Comparison of ENCODE assay signal across 15 cellular contexts in genomic region chr11:126930100-126930841, GRCh38.
DNase-seq lines count a peak whose midpoint lies in the region; ATAC-seq and TF ChIP-seq lines count a peak whose summit lies in the region.
"Had no signal": no experiment of that assay in that cellular context is flagged by ENCODE, and none has a peak within 500 bp of the region (broad histone marks: within the 10 kb centered on the region; RNA-seq: fewer than 3 reads in every experiment).

No MANE protein-coding gene starts in this region.

- TF ChIP-seq CTCF in GM23338 (conservative IDR thresholded peaks at IDR 0.05; ENCODE audit: low read depth in 2 of 2) = no peak
- no peak for TF ChIP-seq CTCF in coronary artery (IDR thresholded peaks at IDR 0.05)
- TF ChIP-seq CTCF in neutrophil (IDR thresholded peaks at IDR 0.05) = no peak

- H3K9me3 ChIP-seq in neutrophil = no peaks in the 10 kb centered on the region

- peaks cover 8% of the 10 kb centered on the region; the same call in 1 of the 3 replicates for H3K9me3 Mint-ChIP-seq in GM23338

- H4K20me1 ChIP-seq in GM23338 (replicated peaks; ENCODE audit: insufficient read depth) = no peaks in the 10 kb centered on the region

- peaks cover 14% of the 10 kb centered on the region for H3K4me1 Mint-ChIP-seq in GM23338
- H3K4me1 Mint-ChIP-seq: activated CD4-positive, alpha-beta T cell treated with anti-CD3 and anti-CD28 coated beads for 36 hours had no signal

- H3K27ac ChIP-seq in GM23338 (ENCODE audit: low read depth) (no peak overlapping the region), coronary artery (no peak overlapping the region), neutrophil (peak overlapping the region; percentile 41)
- H3K27ac ChIP-seq: thoracic aorta had no signal

- no peak for DNase-seq in GM23338 (ENCODE audit: low spot score)
- DNase-seq in NCI-H1105 treated with DMSO at 0.1 percent for 48 hours (lab: John Stamatoyannopoulos, UW) = peak; percentile 95
- peak; percentile 11 for DNase-seq in coronary artery (ENCODE audit: low spot score)
- DNase-seq in NCI-H1694 (lab: John Stamatoyannopoulos, UW) = no peak
- no peak for DNase-seq in Kasumi-1 (lab: John Stamatoyannopoulos, UW)
- DNase-seq: activated CD4-positive, alpha-beta T cell treated with anti-CD3 and anti-CD28 coated beads for 36 hours; activated CD8-positive, alpha-beta memory T cell treated with anti-CD3 and anti-CD28 coated beads, Interleukin-2, amount 50 U/mL, for 48 hours; aorta; HCEC 1CT; NCI-H2171 treated with DMSO at 0.1 percent for 48 hours; SHP77 treated with DMSO at 0.1 percent for 48 hours had no signal

- H3K4me3 ChIP-seq in GM23338 = no peak overlapping the region
- H3K4me3 ChIP-seq in coronary artery = no peak overlapping the region
- no peak overlapping the region for H3K4me3 ChIP-seq in neutrophil (ENCODE audit: low read depth in 1 of 2, low read length in 1 of 2)
- H3K4me3 ChIP-seq: thoracic aorta had no signal

- H3F3A ChIP-seq in GM23338 (replicated peaks; ENCODE audit: low read depth) = no peaks in the 10 kb centered on the region

- no peak overlapping the region for H3K4me2 ChIP-seq in GM23338

- H3K4me1 ChIP-seq in GM23338 (ENCODE audit: insufficient read depth) (no peaks in the 10 kb centered on the region), neutrophil (ENCODE audit: control insufficient read depth in 1 of 2, insufficient read depth in 1 of 2, low read depth in 1 of 2, low read length in 1 of 2) (peaks cover 10 to 14% of the 10 kb centered on the region in 2 experiments)

- no peaks in the 10 kb centered on the region; the same call in 2 of the 3 replicates for H3K36me3 Mint-ChIP-seq in GM23338 (ENCODE audit: low read depth)

- H3K36me3 ChIP-seq in GM23338 (ENCODE audit: insufficient read depth) (no peaks in the 10 kb centered on the region), neutrophil (no peaks in the 10 kb centered on the region)
- H3K36me3 ChIP-seq: thoracic aorta had no signal

- no peaks in the 10 kb centered on the region for H3K79me2 ChIP-seq in GM23338 (replicated peaks; ENCODE audit: insufficient read depth)

- peaks cover 3% of the 10 kb centered on the region; the same call in 1 of the 2 replicates for H3K9me2 ChIP-seq in GM23338 (ENCODE audit: insufficient read depth)

- 0 out of 2 replicates have a peak overlapping the region, but pooled peaks have one; percentile 31 for H3K27ac Mint-ChIP-seq in GM23338
- H3K27ac Mint-ChIP-seq: activated CD4-positive, alpha-beta T cell treated with anti-CD3 and anti-CD28 coated beads for 36 hours had no signal

- H3K4me3 Mint-ChIP-seq in GM23338 = no peak overlapping the region
- H3K4me3 Mint-ChIP-seq: activated CD4-positive, alpha-beta T cell treated with anti-CD3 and anti-CD28 coated beads for 36 hours had no signal

- peaks cover 4% of the 10 kb centered on the region for H3K27me3 Mint-ChIP-seq in GM23338 (ENCODE audit: insufficient read depth, low read depth, poor library complexity)

- H3K27me3 ChIP-seq in GM23338 (ENCODE audit: insufficient read depth) (no peaks in the 10 kb centered on the region), neutrophil (no peaks in the 10 kb centered on the region)

- no peak for ATAC-seq in GM23338
- ATAC-seq in GM19455 (IDR thresholded peaks at IDR 0.05; ENCODE audit: unreplicated experiment) = no peak
- ATAC-seq: activated CD4-positive, alpha-beta T cell treated with anti-CD3 and anti-CD28 coated beads for 36 hours; esophagus mucosa had no signal

- H2AFZ ChIP-seq in GM23338 = no peak overlapping the region

TF ChIP-seq in GM23338, 12 proteins besides CTCF, POLR2A, EP300 and RAD21 (continues in another document):
- TF ChIP-seq POLR2AphosphoS5 (IDR thresholded peaks at IDR 0.05; ENCODE audit: low read depth) (no peak), EZH2 (IDR thresholded peaks at IDR 0.05; ENCODE audit: low read depth, unreplicated experiment) (no peak), CREB1 (CRISPR knock-in tag; IDR thresholded peaks at IDR 0.05; ENCODE audit: low read depth) (no peak), ETS1 (IDR thresholded peaks at IDR 0.05) (no peak), ZNF331 (CRISPR knock-in tag; IDR thresholded peaks at IDR 0.05; ENCODE audit: low read depth) (no peak), EZH2phosphoT487 (IDR thresholded peaks at IDR 0.05; ENCODE audit: unreplicated experiment) (no peak), NANOG (IDR thresholded peaks at IDR 0.05; ENCODE audit: borderline replicate concordance) (no peak)
- TF ChIP-seq, protein P1, sequence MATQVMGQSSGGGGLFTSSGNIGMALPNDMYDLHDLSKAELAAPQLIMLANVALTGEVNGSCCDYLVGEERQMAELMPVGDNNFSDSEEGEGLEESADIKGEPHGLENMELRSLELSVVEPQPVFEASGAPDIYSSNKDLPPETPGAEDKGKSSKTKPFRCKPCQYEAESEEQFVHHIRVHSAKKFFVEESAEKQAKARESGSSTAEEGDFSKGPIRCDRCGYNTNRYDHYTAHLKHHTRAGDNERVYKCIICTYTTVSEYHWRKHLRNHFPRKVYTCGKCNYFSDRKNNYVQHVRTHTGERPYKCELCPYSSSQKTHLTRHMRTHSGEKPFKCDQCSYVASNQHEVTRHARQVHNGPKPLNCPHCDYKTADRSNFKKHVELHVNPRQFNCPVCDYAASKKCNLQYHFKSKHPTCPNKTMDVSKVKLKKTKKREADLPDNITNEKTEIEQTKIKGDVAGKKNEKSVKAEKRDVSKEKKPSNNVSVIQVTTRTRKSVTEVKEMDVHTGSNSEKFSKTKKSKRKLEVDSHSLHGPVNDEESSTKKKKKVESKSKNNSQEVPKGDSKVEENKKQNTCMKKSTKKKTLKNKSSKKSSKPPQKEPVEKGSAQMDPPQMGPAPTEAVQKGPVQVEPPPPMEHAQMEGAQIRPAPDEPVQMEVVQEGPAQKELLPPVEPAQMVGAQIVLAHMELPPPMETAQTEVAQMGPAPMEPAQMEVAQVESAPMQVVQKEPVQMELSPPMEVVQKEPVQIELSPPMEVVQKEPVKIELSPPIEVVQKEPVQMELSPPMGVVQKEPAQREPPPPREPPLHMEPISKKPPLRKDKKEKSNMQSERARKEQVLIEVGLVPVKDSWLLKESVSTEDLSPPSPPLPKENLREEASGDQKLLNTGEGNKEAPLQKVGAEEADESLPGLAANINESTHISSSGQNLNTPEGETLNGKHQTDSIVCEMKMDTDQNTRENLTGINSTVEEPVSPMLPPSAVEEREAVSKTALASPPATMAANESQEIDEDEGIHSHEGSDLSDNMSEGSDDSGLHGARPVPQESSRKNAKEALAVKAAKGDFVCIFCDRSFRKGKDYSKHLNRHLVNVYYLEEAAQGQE (IDR thresholded peaks at IDR 0.05; ENCODE audit: unreplicated experiment) = no peak

Comparison
In these comparisons a context has a peak if more than half of its experiments do, and no peak if none do; other contexts are left out.
1. DNase-seq: peak in NCI-H1105 treated with DMSO at 0.1 percent for 48 hours (single experiment) and coronary artery (single experiment); none in GM23338 (single experiment), NCI-H1694 (single experiment) and Kasumi-1 (0 of 2).